In genomic region chr15:55587321-55588069, GRCh38 we compare ENCODE assay signal across 8 cellular contexts. TPM values are rescaled to one million over a fixed set of nuclear protein-coding genes. Genes with fewer than 3 reads are reported as not detected.
DNase-seq lines count a peak whose midpoint lies in the region; ATAC-seq and TF ChIP-seq lines count a peak whose summit lies in the region.

No MANE protein-coding gene starts in this region.

- H3K9me3 Mint-ChIP-seq in Calu3 (ENCODE audit: low read depth, unreplicated experiment): no peaks in the 10 kb centered on the region

- BruUV-seq in Calu3 (replicated peaks; lab: Mats Ljungman, UMichigan): no TSS peak

- no peaks in the 10 kb centered on the region for H3K4me1 Mint-ChIP-seq in Calu3 (ENCODE audit: low read depth, unreplicated experiment)

- H3K4me1 ChIP-seq in body of pancreas (peaks cover 7% of the 10 kb centered on the region), iPS-20b (ENCODE audit: insufficient read depth, low read length) (no peaks in the 10 kb centered on the region)

- 8 to 11% methylated on average over 25 to 41 of the region's 65 CpGs for WGBS in body of pancreas, 2 donors

- no peak overlapping the region for H3K27ac Mint-ChIP-seq in Calu3 (ENCODE audit: unreplicated experiment)

- intact Hi-C loops in Calu3 (cut with micrococcal nuclease; ENCODE audit: unreplicated experiment) (no loop called here), body of pancreas (cut with DNase I) (no loop called here)

- TF ChIP-seq CTCF in Calu3 (IDR thresholded peaks at IDR 0.05; ENCODE audit: unreplicated experiment) (no peak), body of pancreas (IDR thresholded peaks at IDR 0.05) (no peak)

- peaks cover 20% of the 10 kb centered on the region for H3K27me3 Mint-ChIP-seq in Calu3 (ENCODE audit: unreplicated experiment)

- ATAC-seq in GM21528 (IDR thresholded peaks at IDR 0.05; ENCODE audit: low FRiP score, unreplicated experiment): peak; percentile 33
- peak; percentile 49 for ATAC-seq in body of pancreas

- peak overlapping the region; percentile 41; the same call in 1 of the 2 replicates for H3K9ac ChIP-seq in iPS-20b (ENCODE audit: low read depth, low read length)

- TF ChIP-seq POLR2A in body of pancreas (IDR thresholded peaks at IDR 0.05): no peak

- peak; percentile 36 for DNase-seq in Calu3
- DNase-seq in NCI-H526 treated with DMSO at 0.1 percent for 48 hours (lab: John Stamatoyannopoulos, UW): peak; percentile 20
- peak; percentile 14 to 46 (median 32) for DNase-seq in body of pancreas
- no peak for DNase-seq in NCI-H524 treated with DMSO at 0.1 percent for 48 hours (lab: John Stamatoyannopoulos, UW)
- DNase-seq in effector CD4-positive, alpha-beta T cell: no peak

- peak overlapping the region in 1 of 2 donors; percentile 58 for H3K4me3 ChIP-seq in body of pancreas
- peak overlapping the region; percentile 71 for H3K4me3 ChIP-seq in iPS-20b (ENCODE audit: low read length)
- H3K4me3 ChIP-seq in skin epidermis: peak overlapping the region; percentile 37 to 61 (median 49)

- no peak overlapping the region for H3K4me3 Mint-ChIP-seq in Calu3 (ENCODE audit: low read depth, unreplicated experiment)

- H3K27ac ChIP-seq in body of pancreas: peak overlapping the region in 2 of 4 donors; percentile 66 to 67
- no peak overlapping the region for H3K27ac ChIP-seq in iPS-20b (ENCODE audit: low read length)
- peak overlapping the region in 11 of 21 experiments; percentile 10 to 86 (median 76) for H3K27ac ChIP-seq in skin epidermis

- H3K36me3 ChIP-seq in body of pancreas (replicated peaks in 1 of 2; ENCODE audit: insufficient read depth in 1 of 2, low read depth in 2 of 2) (no peaks in the 10 kb centered on the region), iPS-20b (ENCODE audit: insufficient read depth, low read depth, low read length) (no peaks in the 10 kb centered on the region)

- CTCF ChIA-PET in Calu3 (lab: Charles Lee): interaction anchor here (0.8 kb wide), 1 partner anchor 92 kb away, joined by 3 read pairs; no protein-coding TSS in a partner anchor

- H3K27me3 ChIP-seq in body of pancreas (no peaks in the 10 kb centered on the region), iPS-20b (ENCODE audit: insufficient read depth, low read length) (peaks cover 75% of the 10 kb centered on the region)

- H3K9me3 ChIP-seq in body of pancreas (no peaks in the 10 kb centered on the region), iPS-20b (ENCODE audit: insufficient read depth, low read depth, low read length) (no peaks in the 10 kb centered on the region)

- H3K36me3 Mint-ChIP-seq in Calu3 (ENCODE audit: insufficient read depth, unreplicated experiment): peaks cover 11% of the 10 kb centered on the region

RNA-seq across cellular contexts. Expression of gene PYGO1, which starts 0.7 kb away (rescaled TPM):
- total RNA-seq in Calu3 (2022) (2.5 and 2.8 TPM in 2 replicates), body of pancreas (1 to 10 TPM; 1.3 to 2.6 TPM)

Comparison
In these comparisons a context has a peak if more than half of its experiments do, and no peak if none do; other contexts are left out.
1. DNase-seq: peak in Calu3 (single experiment), NCI-H526 treated with DMSO at 0.1 percent for 48 hours (single experiment) and body of pancreas (4 of 4); none in NCI-H524 treated with DMSO at 0.1 percent for 48 hours (single experiment) and effector CD4-positive, alpha-beta T cell (single experiment).